In the genomic region with DNA sequence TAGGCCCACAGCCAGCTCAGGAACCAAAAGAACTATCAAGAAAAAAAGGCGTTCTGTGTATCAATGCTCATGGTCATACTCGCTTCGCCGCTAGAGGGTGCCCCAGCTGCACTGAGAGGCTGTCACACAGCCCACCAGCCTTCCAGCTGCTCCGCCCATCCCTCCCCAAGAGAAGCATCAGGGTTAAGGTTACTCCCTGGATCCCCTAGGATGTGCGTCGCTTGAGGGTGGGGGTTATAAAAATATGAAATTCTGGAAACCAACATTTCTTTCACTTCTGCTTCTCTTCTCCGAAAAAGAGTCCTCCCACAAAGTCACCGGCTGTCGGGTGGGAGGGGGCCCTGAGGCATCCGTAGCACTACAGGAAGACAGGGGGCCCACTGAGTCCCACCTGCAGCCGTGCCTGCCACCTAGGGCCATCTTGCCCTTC, we compare ENCODE assay signal across 1 cellular context.
TF ChIP-seq lines count a peak whose summit lies in the region.

No MANE protein-coding gene starts in this region.

TF ChIP-seq in HepG2, 621 proteins besides CTCF, POLR2A, EP300 and RAD21 (continued from another document and continues in another):
- TF ChIP-seq, protein P1, sequence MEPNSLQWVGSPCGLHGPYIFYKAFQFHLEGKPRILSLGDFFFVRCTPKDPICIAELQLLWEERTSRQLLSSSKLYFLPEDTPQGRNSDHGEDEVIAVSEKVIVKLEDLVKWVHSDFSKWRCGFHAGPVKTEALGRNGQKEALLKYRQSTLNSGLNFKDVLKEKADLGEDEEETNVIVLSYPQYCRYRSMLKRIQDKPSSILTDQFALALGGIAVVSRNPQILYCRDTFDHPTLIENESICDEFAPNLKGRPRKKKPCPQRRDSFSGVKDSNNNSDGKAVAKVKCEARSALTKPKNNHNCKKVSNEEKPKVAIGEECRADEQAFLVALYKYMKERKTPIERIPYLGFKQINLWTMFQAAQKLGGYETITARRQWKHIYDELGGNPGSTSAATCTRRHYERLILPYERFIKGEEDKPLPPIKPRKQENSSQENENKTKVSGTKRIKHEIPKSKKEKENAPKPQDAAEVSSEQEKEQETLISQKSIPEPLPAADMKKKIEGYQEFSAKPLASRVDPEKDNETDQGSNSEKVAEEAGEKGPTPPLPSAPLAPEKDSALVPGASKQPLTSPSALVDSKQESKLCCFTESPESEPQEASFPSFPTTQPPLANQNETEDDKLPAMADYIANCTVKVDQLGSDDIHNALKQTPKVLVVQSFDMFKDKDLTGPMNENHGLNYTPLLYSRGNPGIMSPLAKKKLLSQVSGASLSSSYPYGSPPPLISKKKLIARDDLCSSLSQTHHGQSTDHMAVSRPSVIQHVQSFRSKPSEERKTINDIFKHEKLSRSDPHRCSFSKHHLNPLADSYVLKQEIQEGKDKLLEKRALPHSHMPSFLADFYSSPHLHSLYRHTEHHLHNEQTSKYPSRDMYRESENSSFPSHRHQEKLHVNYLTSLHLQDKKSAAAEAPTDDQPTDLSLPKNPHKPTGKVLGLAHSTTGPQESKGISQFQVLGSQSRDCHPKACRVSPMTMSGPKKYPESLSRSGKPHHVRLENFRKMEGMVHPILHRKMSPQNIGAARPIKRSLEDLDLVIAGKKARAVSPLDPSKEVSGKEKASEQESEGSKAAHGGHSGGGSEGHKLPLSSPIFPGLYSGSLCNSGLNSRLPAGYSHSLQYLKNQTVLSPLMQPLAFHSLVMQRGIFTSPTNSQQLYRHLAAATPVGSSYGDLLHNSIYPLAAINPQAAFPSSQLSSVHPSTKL (CRISPR knock-in tag; IDR thresholded peaks at IDR 0.05) = peak; percentile 45
- TF ChIP-seq CHCHD3 (CRISPR knock-in tag; IDR thresholded peaks at IDR 0.05) = no peak
- 0 out of 2 replicates have a peak, but pooled peaks have one; percentile 35 for TF ChIP-seq NFKB2 (CRISPR knock-in tag; IDR thresholded peaks at IDR 0.05; ENCODE audit: borderline replicate concordance)
- peak; percentile 82 for TF ChIP-seq XRCC5 (optimal IDR thresholded peaks at IDR 0.05; ENCODE audit: low read length)
- TF ChIP-seq KLF16 (CRISPR knock-in tag; IDR thresholded peaks at IDR 0.05) = peak in 1 of 2 experiments; percentile 39; a peak in 1 of 4 replicates
- no peak for TF ChIP-seq EEA1 (CRISPR knock-in tag; IDR thresholded peaks at IDR 0.05; ENCODE audit: borderline replicate concordance)
- 0 out of 2 replicates have a peak, but pooled peaks have one; percentile 36 for TF ChIP-seq KMT2B (CRISPR knock-in tag; IDR thresholded peaks at IDR 0.05)
- TF ChIP-seq ZBTB7A (CRISPR knock-in tag; IDR thresholded peaks at IDR 0.05) = no peak
- TF ChIP-seq ZNF263 (CRISPR knock-in tag; IDR thresholded peaks at IDR 0.05) = peak; percentile 59
- TF ChIP-seq SMC3 (IDR thresholded peaks at IDR 0.05; ENCODE audit: low read length) = peak; percentile 65
- TF ChIP-seq ELF3 (CRISPR knock-in tag; IDR thresholded peaks at IDR 0.05) = 0 out of 2 replicates have a peak, but pooled peaks have one; percentile 50
- no peak for TF ChIP-seq STAT5B (CRISPR knock-in tag; IDR thresholded peaks at IDR 0.05)
- TF ChIP-seq ZFP41 (CRISPR knock-in tag; IDR thresholded peaks at IDR 0.05; ENCODE audit: borderline replicate concordance) = no peak
- 0 out of 2 replicates have a peak, but pooled peaks have one; percentile 40 for TF ChIP-seq GATAD2A (CRISPR knock-in tag; IDR thresholded peaks at IDR 0.05)
- peak; percentile 38; the same call in 1 of the 2 replicates for TF ChIP-seq ZKSCAN8 (CRISPR knock-in tag; IDR thresholded peaks at IDR 0.05; ENCODE audit: borderline replicate concordance)
- TF ChIP-seq, protein P2, sequence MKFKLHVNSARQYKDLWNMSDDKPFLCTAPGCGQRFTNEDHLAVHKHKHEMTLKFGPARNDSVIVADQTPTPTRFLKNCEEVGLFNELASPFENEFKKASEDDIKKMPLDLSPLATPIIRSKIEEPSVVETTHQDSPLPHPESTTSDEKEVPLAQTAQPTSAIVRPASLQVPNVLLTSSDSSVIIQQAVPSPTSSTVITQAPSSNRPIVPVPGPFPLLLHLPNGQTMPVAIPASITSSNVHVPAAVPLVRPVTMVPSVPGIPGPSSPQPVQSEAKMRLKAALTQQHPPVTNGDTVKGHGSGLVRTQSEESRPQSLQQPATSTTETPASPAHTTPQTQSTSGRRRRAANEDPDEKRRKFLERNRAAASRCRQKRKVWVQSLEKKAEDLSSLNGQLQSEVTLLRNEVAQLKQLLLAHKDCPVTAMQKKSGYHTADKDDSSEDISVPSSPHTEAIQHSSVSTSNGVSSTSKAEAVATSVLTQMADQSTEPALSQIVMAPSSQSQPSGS (CRISPR knock-in tag; IDR thresholded peaks at IDR 0.05) = peak; percentile 18; the same call in 1 of the 2 replicates
- TF ChIP-seq ZNF24 (IDR thresholded peaks at IDR 0.05) = no peak
- TF ChIP-seq LCORL (IDR thresholded peaks at IDR 0.05) = no peak
- TF ChIP-seq LCORL (CRISPR knock-in tag; IDR thresholded peaks at IDR 0.05) = 0 out of 2 replicates have a peak, but pooled peaks have one; percentile 48
- TF ChIP-seq, protein P3, sequence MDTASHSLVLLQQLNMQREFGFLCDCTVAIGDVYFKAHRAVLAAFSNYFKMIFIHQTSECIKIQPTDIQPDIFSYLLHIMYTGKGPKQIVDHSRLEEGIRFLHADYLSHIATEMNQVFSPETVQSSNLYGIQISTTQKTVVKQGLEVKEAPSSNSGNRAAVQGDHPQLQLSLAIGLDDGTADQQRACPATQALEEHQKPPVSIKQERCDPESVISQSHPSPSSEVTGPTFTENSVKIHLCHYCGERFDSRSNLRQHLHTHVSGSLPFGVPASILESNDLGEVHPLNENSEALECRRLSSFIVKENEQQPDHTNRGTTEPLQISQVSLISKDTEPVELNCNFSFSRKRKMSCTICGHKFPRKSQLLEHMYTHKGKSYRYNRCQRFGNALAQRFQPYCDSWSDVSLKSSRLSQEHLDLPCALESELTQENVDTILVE (CRISPR knock-in tag; IDR thresholded peaks at IDR 0.05) = 0 out of 2 replicates have a peak, but pooled peaks have one; percentile 27
- TF ChIP-seq KMT2A (CRISPR knock-in tag; IDR thresholded peaks at IDR 0.05) = no peak
- 0 out of 2 replicates have a peak, but pooled peaks have one; percentile 35 for TF ChIP-seq HOXA3 (CRISPR knock-in tag; IDR thresholded peaks at IDR 0.05)
- peak; percentile 96 for TF ChIP-seq SP5 (CRISPR knock-in tag; IDR thresholded peaks at IDR 0.05; ENCODE audit: borderline replicate concordance, low read depth)
- TF ChIP-seq TAF15 (IDR thresholded peaks at IDR 0.05; ENCODE audit: low read depth, low read length, poor library complexity, severe bottlenecking) = no peak
- TF ChIP-seq, protein P4, sequence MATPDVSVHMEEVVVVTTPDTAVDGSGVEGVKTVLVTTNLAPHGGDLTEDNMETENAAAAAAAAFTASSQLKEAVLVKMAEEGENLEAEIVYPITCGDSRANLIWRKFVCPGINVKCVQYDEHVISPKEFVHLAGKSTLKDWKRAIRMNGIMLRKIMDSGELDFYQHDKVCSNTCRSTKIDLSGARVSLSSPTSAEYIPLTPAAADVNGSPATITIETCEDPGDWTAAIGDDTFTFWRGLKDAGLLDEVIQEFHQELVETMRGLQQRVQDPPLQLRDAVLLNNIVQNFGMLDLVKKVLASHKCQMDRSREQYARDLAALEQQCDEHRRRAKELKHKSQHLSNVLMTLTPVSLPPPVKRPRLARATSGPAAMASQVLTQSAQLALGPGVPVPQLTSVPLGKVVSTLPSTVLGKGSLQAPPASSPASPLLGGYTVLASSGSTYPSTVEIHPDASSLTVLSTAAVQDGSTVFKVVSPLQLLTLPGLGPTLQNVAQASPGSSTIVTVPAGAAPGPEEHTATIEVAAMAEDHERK (CRISPR knock-in tag; IDR thresholded peaks at IDR 0.05; ENCODE audit: low read depth) = no peak
- TF ChIP-seq, protein P5, sequence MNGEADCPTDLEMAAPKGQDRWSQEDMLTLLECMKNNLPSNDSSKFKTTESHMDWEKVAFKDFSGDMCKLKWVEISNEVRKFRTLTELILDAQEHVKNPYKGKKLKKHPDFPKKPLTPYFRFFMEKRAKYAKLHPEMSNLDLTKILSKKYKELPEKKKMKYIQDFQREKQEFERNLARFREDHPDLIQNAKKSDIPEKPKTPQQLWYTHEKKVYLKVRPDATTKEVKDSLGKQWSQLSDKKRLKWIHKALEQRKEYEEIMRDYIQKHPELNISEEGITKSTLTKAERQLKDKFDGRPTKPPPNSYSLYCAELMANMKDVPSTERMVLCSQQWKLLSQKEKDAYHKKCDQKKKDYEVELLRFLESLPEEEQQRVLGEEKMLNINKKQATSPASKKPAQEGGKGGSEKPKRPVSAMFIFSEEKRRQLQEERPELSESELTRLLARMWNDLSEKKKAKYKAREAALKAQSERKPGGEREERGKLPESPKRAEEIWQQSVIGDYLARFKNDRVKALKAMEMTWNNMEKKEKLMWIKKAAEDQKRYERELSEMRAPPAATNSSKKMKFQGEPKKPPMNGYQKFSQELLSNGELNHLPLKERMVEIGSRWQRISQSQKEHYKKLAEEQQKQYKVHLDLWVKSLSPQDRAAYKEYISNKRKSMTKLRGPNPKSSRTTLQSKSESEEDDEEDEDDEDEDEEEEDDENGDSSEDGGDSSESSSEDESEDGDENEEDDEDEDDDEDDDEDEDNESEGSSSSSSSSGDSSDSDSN (CRISPR knock-in tag; IDR thresholded peaks at IDR 0.05) = no peak
- TF ChIP-seq EHMT2 (IDR thresholded peaks at IDR 0.05; ENCODE audit: borderline replicate concordance, low read depth, low read length) = no peak
- TF ChIP-seq ZBTB20 (CRISPR knock-in tag; IDR thresholded peaks at IDR 0.05; ENCODE audit: borderline replicate concordance, low read depth) = no peak
- TF ChIP-seq ZMYM4 (CRISPR knock-in tag; IDR thresholded peaks at IDR 0.05) = no peak
- TF ChIP-seq KDM6A (CRISPR knock-in tag; IDR thresholded peaks at IDR 0.05; ENCODE audit: low read depth) = no peak
- TF ChIP-seq, protein P6, sequence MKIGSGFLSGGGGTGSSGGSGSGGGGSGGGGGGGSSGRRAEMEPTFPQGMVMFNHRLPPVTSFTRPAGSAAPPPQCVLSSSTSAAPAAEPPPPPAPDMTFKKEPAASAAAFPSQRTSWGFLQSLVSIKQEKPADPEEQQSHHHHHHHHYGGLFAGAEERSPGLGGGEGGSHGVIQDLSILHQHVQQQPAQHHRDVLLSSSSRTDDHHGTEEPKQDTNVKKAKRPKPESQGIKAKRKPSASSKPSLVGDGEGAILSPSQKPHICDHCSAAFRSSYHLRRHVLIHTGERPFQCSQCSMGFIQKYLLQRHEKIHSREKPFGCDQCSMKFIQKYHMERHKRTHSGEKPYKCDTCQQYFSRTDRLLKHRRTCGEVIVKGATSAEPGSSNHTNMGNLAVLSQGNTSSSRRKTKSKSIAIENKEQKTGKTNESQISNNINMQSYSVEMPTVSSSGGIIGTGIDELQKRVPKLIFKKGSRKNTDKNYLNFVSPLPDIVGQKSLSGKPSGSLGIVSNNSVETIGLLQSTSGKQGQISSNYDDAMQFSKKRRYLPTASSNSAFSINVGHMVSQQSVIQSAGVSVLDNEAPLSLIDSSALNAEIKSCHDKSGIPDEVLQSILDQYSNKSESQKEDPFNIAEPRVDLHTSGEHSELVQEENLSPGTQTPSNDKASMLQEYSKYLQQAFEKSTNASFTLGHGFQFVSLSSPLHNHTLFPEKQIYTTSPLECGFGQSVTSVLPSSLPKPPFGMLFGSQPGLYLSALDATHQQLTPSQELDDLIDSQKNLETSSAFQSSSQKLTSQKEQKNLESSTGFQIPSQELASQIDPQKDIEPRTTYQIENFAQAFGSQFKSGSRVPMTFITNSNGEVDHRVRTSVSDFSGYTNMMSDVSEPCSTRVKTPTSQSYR (CRISPR knock-in tag; IDR thresholded peaks at IDR 0.05; ENCODE audit: borderline replicate concordance) = no peak
- no peak for TF ChIP-seq MTF2 (CRISPR knock-in tag; IDR thresholded peaks at IDR 0.05; ENCODE audit: borderline replicate concordance)
- no peak for TF ChIP-seq PAWR (CRISPR knock-in tag; IDR thresholded peaks at IDR 0.05; ENCODE audit: borderline replicate concordance)
- TF ChIP-seq ZNF10 (CRISPR knock-in tag; IDR thresholded peaks at IDR 0.05; ENCODE audit: borderline replicate concordance, low read depth) = no peak
- peak; percentile 46; the same call in 1 of the 2 replicates for TF ChIP-seq SAP130 (CRISPR knock-in tag; IDR thresholded peaks at IDR 0.05; ENCODE audit: low read depth)
- TF ChIP-seq, protein P7, sequence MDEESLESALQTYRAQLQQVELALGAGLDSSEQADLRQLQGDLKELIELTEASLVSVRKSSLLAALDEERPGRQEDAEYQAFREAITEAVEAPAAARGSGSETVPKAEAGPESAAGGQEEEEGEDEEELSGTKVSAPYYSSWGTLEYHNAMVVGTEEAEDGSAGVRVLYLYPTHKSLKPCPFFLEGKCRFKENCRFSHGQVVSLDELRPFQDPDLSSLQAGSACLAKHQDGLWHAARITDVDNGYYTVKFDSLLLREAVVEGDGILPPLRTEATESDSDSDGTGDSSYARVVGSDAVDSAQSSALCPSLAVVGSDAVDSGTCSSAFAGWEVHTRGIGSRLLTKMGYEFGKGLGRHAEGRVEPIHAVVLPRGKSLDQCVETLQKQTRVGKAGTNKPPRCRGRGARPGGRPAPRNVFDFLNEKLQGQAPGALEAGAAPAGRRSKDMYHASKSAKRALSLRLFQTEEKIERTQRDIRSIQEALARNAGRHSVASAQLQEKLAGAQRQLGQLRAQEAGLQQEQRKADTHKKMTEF (CRISPR knock-in tag; IDR thresholded peaks at IDR 0.05) = 0 out of 2 replicates have a peak, but pooled peaks have one; percentile 31
- TF ChIP-seq DNMT1 (CRISPR knock-in tag; IDR thresholded peaks at IDR 0.05) = no peak
- TF ChIP-seq STAG1 (CRISPR knock-in tag; IDR thresholded peaks at IDR 0.05) = peak; percentile 89
- no peak for TF ChIP-seq TBX3 (IDR thresholded peaks at IDR 0.05; ENCODE audit: borderline replicate concordance)
- TF ChIP-seq AHR (CRISPR knock-in tag; IDR thresholded peaks at IDR 0.05) = no peak
- no peak for TF ChIP-seq HNRNPK (IDR thresholded peaks at IDR 0.05; ENCODE audit: low read depth, low read length, poor library complexity, severe bottlenecking)
- TF ChIP-seq, protein P8, sequence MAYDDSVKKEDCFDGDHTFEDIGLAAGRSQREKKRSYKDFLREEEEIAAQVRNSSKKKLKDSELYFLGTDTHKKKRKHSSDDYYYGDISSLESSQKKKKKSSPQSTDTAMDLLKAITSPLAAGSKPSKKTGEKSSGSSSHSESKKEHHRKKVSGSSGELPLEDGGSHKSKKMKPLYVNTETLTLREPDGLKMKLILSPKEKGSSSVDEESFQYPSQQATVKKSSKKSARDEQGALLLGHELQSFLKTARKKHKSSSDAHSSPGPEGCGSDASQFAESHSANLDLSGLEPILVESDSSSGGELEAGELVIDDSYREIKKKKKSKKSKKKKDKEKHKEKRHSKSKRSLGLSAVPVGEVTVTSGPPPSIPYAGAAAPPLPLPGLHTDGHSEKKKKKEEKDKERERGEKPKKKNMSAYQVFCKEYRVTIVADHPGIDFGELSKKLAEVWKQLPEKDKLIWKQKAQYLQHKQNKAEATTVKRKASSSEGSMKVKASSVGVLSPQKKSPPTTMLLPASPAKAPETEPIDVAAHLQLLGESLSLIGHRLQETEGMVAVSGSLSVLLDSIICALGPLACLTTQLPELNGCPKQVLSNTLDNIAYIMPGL (CRISPR knock-in tag; IDR thresholded peaks at IDR 0.05; ENCODE audit: borderline replicate concordance in 1 of 2, low read depth in 1 of 2) = peak; percentile 52 to 76; a peak in 2 of 4 replicates
- TF ChIP-seq ZNF780A (CRISPR knock-in tag; IDR thresholded peaks at IDR 0.05) = no peak
- no peak for TF ChIP-seq ZFP36L2 (CRISPR knock-in tag; IDR thresholded peaks at IDR 0.05)
- no peak for TF ChIP-seq ZSCAN20 (CRISPR knock-in tag; IDR thresholded peaks at IDR 0.05; ENCODE audit: borderline replicate concordance)
- TF ChIP-seq ZNF768 (CRISPR knock-in tag; IDR thresholded peaks at IDR 0.05) = 0 out of 2 replicates have a peak, but pooled peaks have one; percentile 37
- no peak for TF ChIP-seq ZNF121 (CRISPR knock-in tag; IDR thresholded peaks at IDR 0.05)
- TF ChIP-seq ZFP36L1 (CRISPR knock-in tag; IDR thresholded peaks at IDR 0.05) = no peak
- TF ChIP-seq SOX13 (IDR thresholded peaks at IDR 0.05) = no peak
- 0 out of 4 replicates have a peak, but pooled peaks of 1 of the 2 experiments have one; percentile 14 for TF ChIP-seq SOX13 (CRISPR knock-in tag; conservative IDR thresholded peaks at IDR 0.05 in 1 of 2, IDR thresholded peaks at IDR 0.05 in 1 of 2)
